ENCODE assay signal across 12 cellular contexts in the genomic region with DNA sequence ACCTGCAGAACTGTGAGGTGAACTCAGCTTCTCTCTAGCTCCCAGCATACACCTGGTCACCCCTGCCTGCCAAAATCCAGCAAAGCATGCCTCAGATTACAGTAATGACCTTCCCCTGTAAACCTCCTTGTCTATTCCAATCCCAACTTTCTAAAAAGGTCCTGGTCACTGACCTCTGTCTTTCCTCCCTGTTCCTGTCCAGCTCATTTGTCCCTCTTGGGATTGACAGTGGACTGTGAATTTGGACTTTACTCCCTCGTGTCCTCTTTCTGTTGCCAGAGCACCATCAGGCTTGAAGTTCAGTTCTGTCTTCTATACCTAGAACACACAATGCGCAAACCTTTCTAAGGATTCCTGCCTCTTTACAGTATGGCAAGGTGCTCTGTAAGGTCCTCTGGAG. TPM values are rescaled to one million over a fixed set of nuclear protein-coding genes. Genes with fewer than 3 reads are reported as not detected.
DNase-seq lines count a peak whose midpoint lies in the region; ATAC-seq and TF ChIP-seq lines count a peak whose summit lies in the region.
"Had no signal": no experiment of that assay in that cellular context is flagged by ENCODE, and none has a peak within 500 bp of the region (broad histone marks: within the 10 kb centered on the region; RNA-seq: fewer than 3 reads in every experiment).

No MANE protein-coding gene starts in this region.

- H3K27me3 ChIP-seq in right lobe of liver = no peaks in the 10 kb centered on the region
- H3K27me3 ChIP-seq: BE2C had no signal

- H3K4me1 ChIP-seq in right lobe of liver = peaks cover 0 to 43% (median 10%) of the 10 kb centered on the region in 4 donors
- H3K4me1 ChIP-seq: A549 had no signal

- no peaks in the 10 kb centered on the region for H3K9me3 Mint-ChIP-seq in central memory CD8-positive, alpha-beta T cell
- no peaks in the 10 kb centered on the region for H3K9me3 Mint-ChIP-seq in stimulated activated naive B cell treated with anti-CD40 and anti-IgM and Interleukin-4, amounts not matched to agents 10 μg/mL and 1 μg/mL and 100 μg/mL, for 72 hours
- H3K9me3 Mint-ChIP-seq: CD4-positive, alpha-beta memory T cell had no signal

- DNase-seq in T-helper 17 cell (no peak), right lobe of liver (peak in 2 of 3 donors; percentile 65 to 77), globus pallidus (ENCODE audit: low spot score) (no peak), NCI-H1436 (lab: John Stamatoyannopoulos, UW) (no peak)
- DNase-seq in central memory CD8-positive, alpha-beta T cell (ENCODE audit: low spot score in 2 of 2) = no peak
- DNase-seq in stimulated activated naive B cell treated with anti-CD40 and anti-IgM and Interleukin-4, amounts not matched to agents 10 μg/mL and 1 μg/mL and 100 μg/mL, for 72 hours = no peak
- DNase-seq: BE2C; CD4-positive, alpha-beta memory T cell; DMS79; GM23248 had no signal

- peak overlapping the region; percentile 70 for H3K27ac Mint-ChIP-seq in T-helper 17 cell
- H3K27ac Mint-ChIP-seq in central memory CD8-positive, alpha-beta T cell (ENCODE audit: low read depth) = peak overlapping the region; percentile 25
- peak overlapping the region; percentile 11 for H3K27ac Mint-ChIP-seq in stimulated activated naive B cell treated with anti-CD40 and anti-IgM and Interleukin-4, amounts not matched to agents 10 μg/mL and 1 μg/mL and 100 μg/mL, for 72 hours

- no peaks in the 10 kb centered on the region for H3K27me3 Mint-ChIP-seq in T-helper 17 cell
- no peaks in the 10 kb centered on the region for H3K27me3 Mint-ChIP-seq in central memory CD8-positive, alpha-beta T cell
- H3K27me3 Mint-ChIP-seq in stimulated activated naive B cell treated with anti-CD40 and anti-IgM and Interleukin-4, amounts not matched to agents 10 μg/mL and 1 μg/mL and 100 μg/mL, for 72 hours = no peaks in the 10 kb centered on the region
- H3K27me3 Mint-ChIP-seq: CD4-positive, alpha-beta memory T cell had no signal

- TF ChIP-seq POLR2A in right lobe of liver (IDR thresholded peaks at IDR 0.05) = no peak

- H3K4me1 Mint-ChIP-seq in T-helper 17 cell = peaks cover 40% of the 10 kb centered on the region
- H3K4me1 Mint-ChIP-seq in central memory CD8-positive, alpha-beta T cell = peaks cover 18% of the 10 kb centered on the region
- H3K4me1 Mint-ChIP-seq in stimulated activated naive B cell treated with anti-CD40 and anti-IgM and Interleukin-4, amounts not matched to agents 10 μg/mL and 1 μg/mL and 100 μg/mL, for 72 hours = peaks cover 17 to 33% of the 10 kb centered on the region in 2 donors

- H3K36me3 Mint-ChIP-seq in T-helper 17 cell (ENCODE audit: low read depth) = peaks cover 27% of the 10 kb centered on the region
- H3K36me3 Mint-ChIP-seq in central memory CD8-positive, alpha-beta T cell (ENCODE audit: insufficient read depth) = peaks cover 9% of the 10 kb centered on the region
- peaks cover 43 to 64% of the 10 kb centered on the region in 2 donors for H3K36me3 Mint-ChIP-seq in stimulated activated naive B cell treated with anti-CD40 and anti-IgM and Interleukin-4, amounts not matched to agents 10 μg/mL and 1 μg/mL and 100 μg/mL, for 72 hours

- H3K4me3 ChIP-seq in right lobe of liver = no peak overlapping the region
- H3K4me3 ChIP-seq: A549, GM23248 had no signal

- TF ChIP-seq CTCF in right lobe of liver (IDR thresholded peaks at IDR 0.05) = no peak

- H3K9me3 ChIP-seq in T-helper 17 cell (ENCODE audit: control insufficient read depth, low read length, poor library complexity, severe bottlenecking) (no peaks in the 10 kb centered on the region), right lobe of liver (no peaks in the 10 kb centered on the region)
- H3K9me3 ChIP-seq: A549, BE2C had no signal

- no peak overlapping the region for H3K4me3 Mint-ChIP-seq in T-helper 17 cell
- no peak overlapping the region for H3K4me3 Mint-ChIP-seq in central memory CD8-positive, alpha-beta T cell
- H3K4me3 Mint-ChIP-seq in stimulated activated naive B cell treated with anti-CD40 and anti-IgM and Interleukin-4, amounts not matched to agents 10 μg/mL and 1 μg/mL and 100 μg/mL, for 72 hours = no peak overlapping the region
- H3K4me3 Mint-ChIP-seq: CD4-positive, alpha-beta memory T cell had no signal

- ATAC-seq in T-helper 17 cell = no peak
- ATAC-seq in central memory CD8-positive, alpha-beta T cell (replicated peaks; ENCODE audit: extremely low read depth, poor library complexity, severe bottlenecking) = no peak
- peak; percentile 86 to 91 (median 89) for ATAC-seq in right lobe of liver
- no peak for ATAC-seq in stimulated activated naive B cell treated with anti-CD40 and anti-IgM and Interleukin-4, amounts not matched to agents 10 μg/mL and 1 μg/mL and 100 μg/mL, for 72 hours (replicated peaks)
- ATAC-seq: A549 had no signal

- intact Hi-C loops in right lobe of liver (cut with DNase I) = no loop called here

- peaks cover 0 to 32% (median 17%) of the 10 kb centered on the region in 4 donors for H3K36me3 ChIP-seq in right lobe of liver
- H3K36me3 ChIP-seq: BE2C had no signal

- H3K27ac ChIP-seq in right lobe of liver = peak overlapping the region in 2 of 3 donors; percentile 54 to 76
- H3K27ac ChIP-seq: A549, C4-2B, GM23248 had no signal

- 22% methylated on average over 2 of the region's 2 CpGs for WGBS in right lobe of liver (ENCODE audit: insufficient coverage, low coverage, low lambda C conversion rate, missing lambda C conversion rate)

RNA-seq across cellular contexts. Expression of a gene that starts 50.3 kb away (rescaled TPM):
- 10 to 100 TPM; 14.3 to 17.1 TPM for total RNA-seq in T-helper 17 cell
- 100 to 1,000 TPM in 5 of 6 experiments, 10 to 100 TPM in 1; 82.7 to 186 (median 158) TPM for total RNA-seq in right lobe of liver

Comparison
In these comparisons a context has a peak if more than half of its experiments do, and no peak if none do; other contexts are left out.
1. ATAC-seq: peak in right lobe of liver (4 of 4); none in T-helper 17 cell (single experiment), central memory CD8-positive, alpha-beta T cell (single experiment) and stimulated activated naive B cell treated with anti-CD40 and anti-IgM and Interleukin-4, amounts not matched to agents 10 μg/mL and 1 μg/mL and 100 μg/mL, for 72 hours (0 of 2).
2. DNase-seq: peak in right lobe of liver (2 of 3); none in T-helper 17 cell (0 of 3), central memory CD8-positive, alpha-beta T cell (0 of 2), stimulated activated naive B cell treated with anti-CD40 and anti-IgM and Interleukin-4, amounts not matched to agents 10 μg/mL and 1 μg/mL and 100 μg/mL, for 72 hours (single experiment), globus pallidus (single experiment) and NCI-H1436 (single experiment).
3. H3K27ac Mint-ChIP-seq: peak in every context shown above with its lines; median percentile 70 in T-helper 17 cell; 25 in central memory CD8-positive, alpha-beta T cell; 11 in stimulated activated naive B cell treated with anti-CD40 and anti-IgM and Interleukin-4, amounts not matched to agents 10 μg/mL and 1 μg/mL and 100 μg/mL, for 72 hours.
4. RNA of a gene that starts 50.3 kb away (total RNA-seq): 82.7 to 186 TPM in right lobe of liver; 14.3 to 17.1 TPM in T-helper 17 cell; every median in the first group is over 4 times any median in the second.